Comparison of ENCODE assay signal across 8 cellular contexts in the genomic region with DNA sequence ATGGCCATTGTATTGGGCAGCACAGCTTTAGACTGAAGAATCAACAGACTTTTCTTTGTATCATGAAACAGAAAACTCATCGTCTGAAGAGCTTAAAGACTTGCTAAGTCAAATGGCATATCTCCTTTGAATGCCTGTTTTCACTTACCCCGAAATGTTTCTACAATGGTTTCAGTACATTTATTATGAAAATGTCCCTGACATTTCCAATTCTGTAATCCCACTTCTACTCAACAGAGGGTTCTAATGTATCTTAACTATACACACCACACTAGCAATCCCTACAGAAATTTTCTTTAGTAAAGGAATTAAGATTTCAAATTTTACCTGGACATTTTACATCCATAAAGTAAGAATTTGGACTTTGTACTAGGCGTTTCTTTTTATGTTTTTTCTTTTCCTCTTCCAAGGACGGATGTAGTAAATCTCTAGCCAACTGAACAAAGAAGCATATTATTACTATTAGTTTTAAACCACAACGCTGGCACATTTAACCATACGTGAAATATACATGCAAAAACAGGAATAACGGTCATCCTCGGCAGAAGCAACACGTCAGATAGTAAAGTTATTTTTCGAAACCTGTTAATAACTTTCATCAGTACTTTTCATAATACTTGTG. TPM values are rescaled to one million over a fixed set of nuclear protein-coding genes. Genes with fewer than 3 reads are reported as not detected.
DNase-seq lines count a peak whose midpoint lies in the region; ATAC-seq, FAIRE-seq and TF ChIP-seq lines count a peak whose summit lies in the region.

No MANE protein-coding gene starts in this region.

- intact Hi-C loops in OCI-LY7 (cut with micrococcal nuclease; ENCODE audit: unreplicated experiment) (loop anchor here (2.0 to 10.0 kb wide), 3 partner anchors 35 to 249 kb away; a partner anchor contains a TSS), natural killer cell (cut with micrococcal nuclease) (loop anchor here (2.0 to 5.0 kb wide), 3 partner anchors 34 to 107 kb away; a partner anchor contains a TSS)

- H3K27me3 ChIP-seq in DOHH2 (ENCODE audit: control insufficient read depth, low read length) (no peaks in the 10 kb centered on the region), H1 (replicated peaks in 1 of 4; ENCODE audit: control insufficient read depth in 3 of 4, extremely low read depth in 1 of 4, insufficient read depth in 3 of 4, low read length in 3 of 4) (no peaks in the 10 kb centered on the region)

- H3K23me2 ChIP-seq in H1 (ENCODE audit: low read depth, low read length): peaks cover 2% of the 10 kb centered on the region; the same call in 1 of the 2 replicates

- H4K20me1 ChIP-seq in DOHH2 (ENCODE audit: control insufficient read depth, insufficient read depth, low read depth, low read length): no peaks in the 10 kb centered on the region
- H4K20me1 ChIP-seq in OCI-LY7 (ENCODE audit: insufficient read depth, low read length): no peaks in the 10 kb centered on the region
- H4K20me1 ChIP-seq in H1 (replicated peaks in 1 of 2; ENCODE audit: control insufficient read depth in 1 of 2, insufficient read depth in 2 of 2, low read length in 2 of 2): no peaks in the 10 kb centered on the region

- peak overlapping the region; percentile 93 for H3K4me3 ChIP-seq in DOHH2 (ENCODE audit: low read length)
- peak overlapping the region; percentile 86 for H3K4me3 ChIP-seq in OCI-LY7 (ENCODE audit: low read depth, low read length, poor library complexity, severe bottlenecking)
- H3K4me3 ChIP-seq in H1 (ENCODE audit: extremely low read depth in 1 of 4, insufficient read depth in 2 of 4, low read depth in 3 of 4, low read length in 4 of 4): peak overlapping the region; percentile 90 to 97 (median 93)

- H3K9ac ChIP-seq in H1 (replicated peaks in 1 of 4; ENCODE audit: extremely low read depth in 1 of 4, low read depth in 3 of 4, low read length in 3 of 4): peak overlapping the region in 3 of 4 experiments; percentile 86 to 87 (median 87); a peak in 5 of 7 replicates

- H3K27me3 Mint-ChIP-seq in natural killer cell (ENCODE audit: low read depth in 2 of 2): no peaks in the 10 kb centered on the region

- WGBS in H1 (ENCODE audit: extremely low coverage in 1 of 2, insufficient coverage in 1 of 2, insufficient read length in 1 of 2, insufficient replicate concordance in 2 of 2, low coverage in 1 of 2, low lambda C conversion rate in 2 of 2, missing lambda C conversion rate in 1 of 2), 2 experiments: 31% methylated on average over 10 of the region's 10 CpGs; no CpG with 5 or more reads in 1 of the 2 experiments

- peak; percentile 15 for DNase-seq in OCI-LY7 (ENCODE audit: low spot score)
- no peak for DNase-seq in H1 (ENCODE audit: low read depth in 1 of 2, low spot score in 2 of 2)
- DNase-seq in natural killer cell: no peak
- no peak for DNase-seq in stimulated activated CD8-positive, alpha-beta memory T cell treated with anti-CD3 and anti-CD28 coated beads, Interleukin-4, amount 100 ng/mL, for 48 hours
- no peak for DNase-seq in NCI-H146 (lab: John Stamatoyannopoulos, UW)
- no peak for DNase-seq in stimulated activated CD4-positive, alpha-beta T cell treated with anti-CD3 and anti-CD28 coated beads, Interleukin-2, amount 100 ng/mL, for 24 hours

- H3K9me3 ChIP-seq in DOHH2 (ENCODE audit: control insufficient read depth, insufficient read depth, low read length) (no peaks in the 10 kb centered on the region), OCI-LY7 (ENCODE audit: low read length) (no peaks in the 10 kb centered on the region), H1 (ENCODE audit: insufficient read depth in 2 of 2, low read depth in 1 of 2, low read length in 1 of 2) (no peaks in the 10 kb centered on the region)

- no peak for FAIRE-seq in H1 (lab: Jason Lieb, UNC)

- no peaks in the 10 kb centered on the region for H3K9me3 Mint-ChIP-seq in natural killer cell

- H3K79me1 ChIP-seq in H1 (ENCODE audit: low read depth, low read length): no peaks in the 10 kb centered on the region

- H2AK5ac ChIP-seq in H1 (ENCODE audit: low read depth, low read length): no peak overlapping the region

- H4K8ac ChIP-seq in H1 (ENCODE audit: extremely low read depth, insufficient read depth, low read length): no peak overlapping the region

- H3K4me2 ChIP-seq in DOHH2 (ENCODE audit: low read length) (peak overlapping the region; percentile 93), OCI-LY7 (ENCODE audit: low read length) (peak overlapping the region; percentile 89), H1 (ENCODE audit: insufficient read depth in 1 of 2, low read depth in 2 of 2, low read length in 2 of 2) (peak overlapping the region; percentile 76 to 92)

- CTCF ChIA-PET in OCI-LY7 (lab: Charles Lee; ENCODE audit: unreplicated experiment): no interaction called here
- CTCF ChIA-PET in H1 (lab: Charles Lee; ENCODE audit: partially characterized antibody): interaction anchor here (1.5 kb wide), 1 partner anchor 9 kb away, joined by 3 read pairs; no protein-coding TSS in a partner anchor

- no peak overlapping the region for H3K18ac ChIP-seq in H1 (ENCODE audit: extremely low read depth, low read length)

- peak overlapping the region; percentile 2 for H2BK120ac ChIP-seq in H1 (replicated peaks; ENCODE audit: low read depth, low read length)

- no peak for TF ChIP-seq EP300 in H1 (IDR thresholded peaks at IDR 0.05; ENCODE audit: borderline replicate concordance in 1 of 2, low read depth in 2 of 2, low read length in 2 of 2)

- TF ChIP-seq RAD21 in H1 (IDR thresholded peaks at IDR 0.05 in 1 of 2, conservative IDR thresholded peaks at IDR 0.05 in 1 of 2; ENCODE audit: low read depth in 2 of 2, low read length in 2 of 2): no peak

- H3K4me1 Mint-ChIP-seq in natural killer cell: peaks cover 14 to 15% of the 10 kb centered on the region in 2 donors

- peaks cover 26% of the 10 kb centered on the region for H3K36me3 ChIP-seq in DOHH2 (ENCODE audit: control insufficient read depth, low read length)
- peaks cover 12% of the 10 kb centered on the region; the same call in 1 of the 2 replicates for H3K36me3 ChIP-seq in OCI-LY7 (ENCODE audit: insufficient read depth, low read length)
- peaks cover 0 to 40% (median 9%) of the 10 kb centered on the region in 4 experiments; a peak in 5 of 8 replicates for H3K36me3 ChIP-seq in H1 (ENCODE audit: control insufficient read depth in 2 of 4, insufficient read depth in 4 of 4, low read length in 3 of 4)

- H3K27ac Mint-ChIP-seq in natural killer cell: peak overlapping the region; percentile 95 to 97

- no peaks in the 10 kb centered on the region for H3K36me3 Mint-ChIP-seq in natural killer cell

- H2AFZ ChIP-seq in OCI-LY7 (ENCODE audit: low read length): peak overlapping the region; percentile 93
- no peak overlapping the region for H2AFZ ChIP-seq in H1 (ENCODE audit: low read length)

- H3K27ac ChIP-seq in DOHH2 (ENCODE audit: low read depth, low read length): peak overlapping the region; percentile 60
- peak overlapping the region; percentile 67 for H3K27ac ChIP-seq in OCI-LY7 (ENCODE audit: low read depth, low read length, poor library complexity, severe bottlenecking)
- H3K27ac ChIP-seq in H1 (ENCODE audit: low read depth, low read length): no peak overlapping the region

- 0 out of 2 replicates have a peak overlapping the region, but pooled peaks have one; percentile 94 for H2BK5ac ChIP-seq in H1 (ENCODE audit: low read depth, low read length)

- H2BK15ac ChIP-seq in H1 (ENCODE audit: low read length): no peak overlapping the region

- H3K23ac ChIP-seq in H1 (ENCODE audit: insufficient read length): no peak overlapping the region

- H2BK20ac ChIP-seq in H1 (ENCODE audit: low read length): no peak overlapping the region

- no peaks in the 10 kb centered on the region for H3F3A ChIP-seq in DOHH2 (ENCODE audit: control insufficient read depth, insufficient read depth)

- H3K79me2 ChIP-seq in DOHH2 (ENCODE audit: control insufficient read depth, low read length) (peaks cover 19% of the 10 kb centered on the region), OCI-LY7 (ENCODE audit: insufficient read depth, low read depth, low read length) (peaks cover 16% of the 10 kb centered on the region; the same call in 1 of the 2 replicates), H1 (ENCODE audit: control insufficient read depth in 1 of 2, insufficient read depth in 2 of 2, low read length in 2 of 2) (peaks cover 0 to 18% of the 10 kb centered on the region in 2 experiments; a peak in 2 of 4 replicates)

- H4K5ac ChIP-seq in H1 (ENCODE audit: insufficient read length, low read depth, low read length): no peak overlapping the region

- no TSS peak for BruUV-seq in OCI-LY7 (replicated peaks; lab: Mats Ljungman, UMichigan)

- peak overlapping the region; percentile 99 for H3K4me3 Mint-ChIP-seq in natural killer cell

- POLR2A ChIA-PET in OCI-LY7 (lab: Charles Lee) (interaction anchor here (0.6 to 1.8 kb wide), 4 partner anchors 35 to 109 kb away, joined by 3 to 11 read pairs (median 4); no protein-coding TSS in a partner anchor), H1 (lab: Charles Lee; ENCODE audit: partially characterized antibody) (interaction anchor here (1.3 to 1.4 kb wide), 3 partner anchors 17 to 111 kb away, joined by 3 to 7 read pairs (median 5); no protein-coding TSS in a partner anchor)

- no peak overlapping the region for H2BK12ac ChIP-seq in H1 (ENCODE audit: low read depth, low read length)

- H4K91ac ChIP-seq in H1 (replicated peaks; ENCODE audit: insufficient read length, low read length): no peak overlapping the region

- ATAC-seq in natural killer cell: no peak
- ATAC-seq in GM18909 (IDR thresholded peaks at IDR 0.05; ENCODE audit: poor library complexity, unreplicated experiment): no peak

- H3K14ac ChIP-seq in H1 (ENCODE audit: insufficient read length): no peak overlapping the region

- H3K56ac ChIP-seq in H1 (replicated peaks; ENCODE audit: insufficient read length, low read depth, low read length): no peak overlapping the region

- H3K4me1 ChIP-seq in DOHH2 (ENCODE audit: control insufficient read depth, low read length) (peaks cover 24% of the 10 kb centered on the region), OCI-LY7 (ENCODE audit: insufficient read depth, low read length, poor library complexity, severe bottlenecking) (peaks cover 16% of the 10 kb centered on the region), H1 (replicated peaks in 1 of 4; ENCODE audit: control insufficient read depth in 3 of 4, insufficient read depth in 4 of 4, low read length in 3 of 4) (peaks cover 0 to 3% (median 0%) of the 10 kb centered on the region in 4 experiments; a peak in 1 of 7 replicates)

- H3K9me2 ChIP-seq in DOHH2 (replicated peaks; ENCODE audit: control insufficient read depth, low read length) (no peaks in the 10 kb centered on the region), OCI-LY7 (ENCODE audit: insufficient read depth, low read length) (no peaks in the 10 kb centered on the region)

- H3K4ac ChIP-seq in H1 (replicated peaks; ENCODE audit: insufficient read length, low read depth, low read length): no peak overlapping the region

- TF ChIP-seq POLR2A in H1 (IDR thresholded peaks at IDR 0.05; ENCODE audit: control extremely low read depth in 1 of 2, low read depth in 2 of 2, low read length in 2 of 2): no peak

- TF ChIP-seq CTCF in DOHH2 (IDR thresholded peaks at IDR 0.05; ENCODE audit: low read depth, low read length, poor library complexity, severe bottlenecking) (no peak), OCI-LY7 (conservative IDR thresholded peaks at IDR 0.05; ENCODE audit: low read length) (no peak; the same call in 1 of the 2 replicates), H1 (IDR thresholded peaks at IDR 0.05; ENCODE audit: control extremely low read depth in 1 of 3, insufficient read depth in 1 of 3, low read depth in 1 of 3, low read length in 3 of 3) (no peak), natural killer cell (IDR thresholded peaks at IDR 0.05) (no peak)

RNA-seq across cellular contexts. Expression of a gene that starts 1.1 kb away (rescaled TPM):
- 41.3 and 55.5 TPM in 2 replicates for total RNA-seq in OCI-LY7 (2014; rRNA removed; shearing (Covaris generic))
- total RNA-seq in OCI-LY7 (2022) (60.3 and 77.1 TPM in 2 replicates), natural killer cell (10 to 100 TPM; 50.4 to 63.3 (median 52.2) TPM)
- total RNA-seq in H1 (2021; fragmentation: NEBNext Ultra II Directional; extraction: Animal tissue kit (Norgen Biotek cat#: 25700)): 143 and 160 TPM in 2 replicates
- polyA plus RNA-seq in H1 (2011; rRNA removed): 64.2 and 115 TPM in 2 replicates
- 99.9 TPM for polyA plus RNA-seq in H1 (2011; cell fraction: cytosol; rRNA removed)
- 18.3 TPM for polyA plus RNA-seq in H1 (2011; cell fraction: nucleus; rRNA removed)
- polyA plus RNA-seq in H1 (2012, experiment 1 of 2): 126 to 149 TPM (median 131 TPM) in 4 replicates
- polyA plus RNA-seq in H1 (2012, experiment 2 of 2): 69.1 TPM
- polyA plus RNA-seq in H1 (2013, experiment 1 of 2): 106 TPM
- 118 TPM for polyA plus RNA-seq in H1 (2013, experiment 2 of 2)
- polyA minus RNA-seq in H1 (2011; rRNA and poly(A)+ RNA removed): 18.3 and 23.2 TPM in 2 replicates
- 26.7 TPM for polyA minus RNA-seq in H1 (2011; cell fraction: cytosol; rRNA and poly(A)+ RNA removed)
- polyA minus RNA-seq in H1 (2011; cell fraction: nucleus; rRNA and poly(A)+ RNA removed): 32.5 TPM

RNA-seq across cellular contexts. Expression of a gene that starts 33.2 kb away (rescaled TPM):
- 4.9 and 9.5 TPM in 2 replicates for total RNA-seq in OCI-LY7 (2014; rRNA removed; shearing (Covaris generic))
- 18.6 and 18.7 TPM in 2 replicates for total RNA-seq in OCI-LY7 (2022)
- total RNA-seq in H1 (2021; fragmentation: NEBNext Ultra II Directional; extraction: Animal tissue kit (Norgen Biotek cat#: 25700)): 47.0 and 47.8 TPM in 2 replicates
- 6.1 and 9.5 TPM in 2 replicates for polyA plus RNA-seq in H1 (2011; rRNA removed)
- 17.9 TPM for polyA plus RNA-seq in H1 (2011; cell fraction: cytosol; rRNA removed)
- 5.9 TPM for polyA plus RNA-seq in H1 (2011; cell fraction: nucleus; rRNA removed)
- 19.4 to 42.9 TPM (median 25.0 TPM) in 4 replicates for polyA plus RNA-seq in H1 (2012, experiment 1 of 2)
- 1.6 TPM for polyA plus RNA-seq in H1 (2012, experiment 2 of 2)
- polyA plus RNA-seq in H1 (2013, experiment 1 of 2): 41.2 TPM
- 43.0 TPM for polyA plus RNA-seq in H1 (2013, experiment 2 of 2)
- 18.6 and 26.4 TPM in 2 replicates for polyA minus RNA-seq in H1 (2011; rRNA and poly(A)+ RNA removed)
- polyA minus RNA-seq in H1 (2011; cell fraction: cytosol; rRNA and poly(A)+ RNA removed): 83.0 TPM
- polyA minus RNA-seq in H1 (2011; cell fraction: nucleus; rRNA and poly(A)+ RNA removed): 11.2 TPM
- 100 to 1,000 TPM; 128 to 155 (median 137) TPM for total RNA-seq in natural killer cell

RNA-seq across cellular contexts. Expression of a gene that starts 34.5 kb away (rescaled TPM):
- total RNA-seq in OCI-LY7 (2014; rRNA removed; shearing (Covaris generic)): 3.2 and 5.0 TPM in 2 replicates
- total RNA-seq in OCI-LY7 (2022): 7.2 and 8.3 TPM in 2 replicates
- total RNA-seq in H1 (2021; fragmentation: NEBNext Ultra II Directional; extraction: Animal tissue kit (Norgen Biotek cat#: 25700)): 14.9 and 15.6 TPM in 2 replicates
- polyA plus RNA-seq in H1 (2011; rRNA removed): 3.6 and 5.8 TPM in 2 replicates
- 8.3 TPM for polyA plus RNA-seq in H1 (2011; cell fraction: cytosol; rRNA removed)
- 2.9 TPM for polyA plus RNA-seq in H1 (2011; cell fraction: nucleus; rRNA removed)
- 7.7 to 16.7 TPM (median 10.5 TPM) in 4 replicates for polyA plus RNA-seq in H1 (2012, experiment 1 of 2)
- 3.2 TPM for polyA plus RNA-seq in H1 (2012, experiment 2 of 2)
- polyA plus RNA-seq in H1 (2013, experiment 1 of 2): 14.8 TPM
- polyA plus RNA-seq in H1 (2013, experiment 2 of 2): 18.7 TPM
- polyA minus RNA-seq in H1 (2011; rRNA and poly(A)+ RNA removed): 2.6 and 3.1 TPM in 2 replicates
- 3.2 TPM for polyA minus RNA-seq in H1 (2011; cell fraction: cytosol; rRNA and poly(A)+ RNA removed)
- 5.9 TPM for polyA minus RNA-seq in H1 (2011; cell fraction: nucleus; rRNA and poly(A)+ RNA removed)
- 10 to 100 TPM; 17.1 to 29.1 (median 26.4) TPM for total RNA-seq in natural killer cell
